In the genomic region with DNA sequence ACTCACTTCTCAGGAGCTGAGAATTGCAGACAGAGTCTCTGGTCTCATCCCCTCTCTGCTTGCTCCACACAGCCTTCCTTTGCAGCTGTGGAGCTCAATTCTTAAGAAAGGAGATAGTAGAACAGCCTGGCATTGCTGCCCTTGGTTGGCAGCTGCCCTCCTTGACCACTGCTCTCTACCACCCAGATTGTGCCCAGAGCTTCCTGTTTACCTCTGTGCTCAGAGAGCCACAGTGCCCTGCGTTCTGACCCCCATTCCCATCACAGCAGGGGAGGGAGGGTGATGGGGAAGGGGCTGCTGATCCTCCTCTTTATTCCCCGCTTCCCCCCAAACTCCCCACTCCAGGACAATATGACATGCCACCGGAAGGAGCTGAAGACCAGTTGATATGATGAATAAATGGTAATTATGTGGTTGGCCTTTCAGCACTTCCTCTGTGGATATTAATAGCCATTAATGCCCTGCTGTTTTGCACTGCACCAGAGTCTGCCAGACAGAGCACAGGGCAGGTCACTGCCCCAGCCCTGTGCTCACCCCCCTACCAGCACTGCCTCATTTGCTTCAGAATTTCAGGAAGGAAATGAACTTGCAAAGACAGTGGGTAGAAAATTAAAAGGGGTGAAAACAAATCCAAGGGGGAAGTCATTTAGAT, we compare ENCODE assay signal across 11 cellular contexts.
DNase-seq lines count a peak whose midpoint lies in the region; ATAC-seq and TF ChIP-seq lines count a peak whose summit lies in the region.
"Had no signal": no experiment of that assay in that cellular context is flagged by ENCODE, and none has a peak within 500 bp of the region (broad histone marks: within the 10 kb centered on the region; RNA-seq: fewer than 3 reads in every experiment).

No MANE protein-coding gene starts in this region.

- H4K20me1 ChIP-seq in OCI-LY3 (ENCODE audit: insufficient read depth, low read length) (no peaks in the 10 kb centered on the region), GM23248 (ENCODE audit: insufficient read depth) (no peaks in the 10 kb centered on the region)

- DNase-seq in pons (ENCODE audit: low spot score) (peak; percentile 61), NCI-H774 (lab: John Stamatoyannopoulos, UW) (no peak), GM23248 (no peak), GM13976 (ENCODE audit: low spot score) (no peak)
- DNase-seq: activated T-cell treated with anti-CD3 and anti-CD28 coated beads, Interleukin-2, amount 50 U/mL, for 24 hours; cerebellar nuclear complex; T-cell had no signal

- WGBS in GM23248 (ENCODE audit: low coverage in 1 of 2, low lambda C conversion rate in 2 of 2, missing lambda C conversion rate in 2 of 2), 2 experiments: 11 to 29% methylated on average over 2 to 3 of the region's 3 CpGs

- no peaks in the 10 kb centered on the region for H3K9me2 ChIP-seq in GM23248 (ENCODE audit: insufficient read depth)

- H3K9ac ChIP-seq in OCI-LY3 (ENCODE audit: low read length): peak overlapping the region; percentile 76; the same call in 1 of the 2 replicates
- H3K9ac ChIP-seq in GM23248: no peak overlapping the region

- peak; percentile 28 for ATAC-seq in GM19025 (IDR thresholded peaks at IDR 0.05; ENCODE audit: low read depth, unreplicated experiment)
- ATAC-seq in HG02970 (IDR thresholded peaks at IDR 0.05; ENCODE audit: low FRiP score, unreplicated experiment): peak; percentile 33
- no peak for ATAC-seq in HG03439 (IDR thresholded peaks at IDR 0.05; ENCODE audit: unreplicated experiment)
- ATAC-seq: T-cell had no signal

- H3K4me3 ChIP-seq in OCI-LY3 (ENCODE audit: low read length) (peak overlapping the region; percentile 19; the same call in 1 of the 2 replicates), GM23248 (no peak overlapping the region)

- H3K36me3 ChIP-seq in OCI-LY3 (replicated peaks; ENCODE audit: low read depth, low read length): no peaks in the 10 kb centered on the region
- no peaks in the 10 kb centered on the region for H3K36me3 ChIP-seq in GM23248 (ENCODE audit: low read depth)

- H2AFZ ChIP-seq in OCI-LY3 (ENCODE audit: low read depth, low read length): no peak overlapping the region
- no peak overlapping the region for H2AFZ ChIP-seq in GM23248

- H3K27ac ChIP-seq in OCI-LY3 (ENCODE audit: low read length) (peak overlapping the region; percentile 97), GM23248 (no peak overlapping the region)

- H3K4me2 ChIP-seq in OCI-LY3 (ENCODE audit: low read length) (peak overlapping the region; percentile 71), GM23248 (ENCODE audit: unreplicated experiment) (no peak overlapping the region)

- in situ Hi-C loops in GM23248 (cut with MboI) (no loop called here), GM13976 (cut with MboI; ENCODE audit: low sequenced_read_pairs, unreplicated experiment) (no loop called here)

- H3F3A ChIP-seq in GM23248 (ENCODE audit: insufficient read depth): no peaks in the 10 kb centered on the region

- H3K79me2 ChIP-seq in OCI-LY3 (ENCODE audit: low read length): no peaks in the 10 kb centered on the region
- no peaks in the 10 kb centered on the region for H3K79me2 ChIP-seq in GM23248 (ENCODE audit: insufficient read depth)

- TF ChIP-seq CTCF in OCI-LY3 (IDR thresholded peaks at IDR 0.05; ENCODE audit: low read depth, low read length): no peak
- TF ChIP-seq CTCF in GM13976 (IDR thresholded peaks at IDR 0.05; ENCODE audit: borderline replicate concordance, control extremely low read depth, extremely low read depth, insufficient read depth, missing control alignments): no peak

- H3K27me3 ChIP-seq in OCI-LY3 (ENCODE audit: low read depth, low read length) (no peaks in the 10 kb centered on the region), GM23248 (replicated peaks; ENCODE audit: insufficient read depth) (no peaks in the 10 kb centered on the region)

- H3K9me3 ChIP-seq in OCI-LY3 (ENCODE audit: insufficient read depth, low read length): no peaks in the 10 kb centered on the region
- H3K9me3 ChIP-seq in GM23248 (ENCODE audit: low read depth): no peaks in the 10 kb centered on the region

- H3K4me1 ChIP-seq in OCI-LY3 (ENCODE audit: low read length) (peaks cover 75% of the 10 kb centered on the region), GM23248 (ENCODE audit: insufficient read depth) (no peaks in the 10 kb centered on the region)
